32 cellular contexts compared by ENCODE assay signal in the genomic region with DNA sequence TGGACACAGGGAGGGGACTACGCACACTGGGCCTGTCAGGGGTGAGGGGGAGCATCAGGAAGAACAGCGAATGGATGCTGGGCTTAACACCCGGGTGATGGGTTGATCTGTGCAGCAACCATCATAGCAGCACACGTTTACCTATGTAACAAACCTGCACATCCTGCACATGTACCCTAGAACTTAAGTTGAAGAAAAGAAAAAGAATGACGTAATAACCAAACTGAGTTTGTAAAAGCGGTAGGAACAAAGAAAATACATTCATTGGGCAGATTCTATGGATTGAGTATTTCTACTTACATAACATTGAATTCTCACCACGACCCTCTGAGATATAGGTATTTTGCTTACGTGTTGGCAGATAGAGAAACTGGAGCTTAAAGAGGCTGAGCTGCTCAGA.
DNase-seq lines count a peak whose midpoint lies in the region; ATAC-seq, FAIRE-seq and TF ChIP-seq lines count a peak whose summit lies in the region.
"Had no signal": no experiment of that assay in that cellular context is flagged by ENCODE, and none has a peak within 500 bp of the region (broad histone marks: within the 10 kb centered on the region; RNA-seq: fewer than 3 reads in every experiment).

No MANE protein-coding gene starts in this region.

- no peaks in the 10 kb centered on the region for H3F3A ChIP-seq in neural progenitor cell (ENCODE audit: low read depth)

- 13% methylated on average over 8 of the region's 8 CpGs for WGBS in HepG2 (ENCODE audit: low lambda C conversion rate)
- 89% methylated on average over 6 of the region's 8 CpGs for WGBS in right lobe of liver (ENCODE audit: insufficient coverage, low coverage, low lambda C conversion rate, missing lambda C conversion rate)

- H3K9me3 ChIP-seq in HepG2 (ENCODE audit: low read length) (peaks cover 65% of the 10 kb centered on the region), right lobe of liver (no peaks in the 10 kb centered on the region), neural progenitor cell (ENCODE audit: low read depth) (no peaks in the 10 kb centered on the region)
- H3K9me3 ChIP-seq: A549, BE2C, BLaER1, Caco-2 had no signal

- H3K4me1 Mint-ChIP-seq in neural progenitor cell, result no peaks in the 10 kb centered on the region
- H3K4me1 Mint-ChIP-seq: B cell; CD14-positive monocyte; CD4-positive, alpha-beta memory T cell; CD4-positive, CD25-positive, alpha-beta regulatory T cell; CD8-positive, alpha-beta memory T cell had no signal

- H3K4me1 ChIP-seq in HepG2 (ENCODE audit: insufficient read depth, low read length) (no peaks in the 10 kb centered on the region), right lobe of liver (peaks cover 0 to 6% (median 0%) of the 10 kb centered on the region in 4 donors), neural progenitor cell (no peaks in the 10 kb centered on the region)
- H3K4me1 ChIP-seq: A549; BE2C; BLaER1; BLaER1 treated with 17β-estradiol and CSF1 and Interleukin-3, amounts not matched to agents 10 nM and 100 nM; Caco-2 had no signal

- in situ Hi-C loops in HepG2 (cut with HindIII; ENCODE audit: extremely low pct_ligation_motif_present, low pct_unique_long_range_greater_than_20kb), result no loop called here

- no peak overlapping the region for H2AFZ ChIP-seq in HepG2 (ENCODE audit: low read length)
- H2AFZ ChIP-seq in neural progenitor cell (replicated peaks), result no peak overlapping the region

- DNase-seq in HepG2 (ENCODE audit: low spot score) (no peak), right lobe of liver (no peak), neural progenitor cell (ENCODE audit: low spot score) (no peak), pons (ENCODE audit: low spot score) (no peak)
- DNase-seq: 8988T; ACHN; AML-193; BE2C; C1 segment of cervical spinal cord; Caco-2; Calu3; CD4-positive, alpha-beta memory T cell; CD4-positive, alpha-beta T cell; CD4-positive, CD25-positive, alpha-beta regulatory T cell; CD8-positive, alpha-beta memory T cell; CD8-positive, alpha-beta T cell; COR-L47; DMS 273 treated with DMSO at 0.1 percent for 48 hours; DMS153; DMS53; DMS79; DMS79 treated with DMSO at 0.1 percent for 48 hours; DND-41; EL had no signal

- BruUV-seq in HepG2 (replicated peaks; lab: Mats Ljungman, UMichigan), result no TSS peak

- no peak for FAIRE-seq in HepG2 (lab: Jason Lieb, UNC)
- FAIRE-seq: A549, D721Med had no signal

- H3K27ac ChIP-seq in HepG2 (ENCODE audit: extremely low read length, insufficient read depth, low read length) (no peak overlapping the region), right lobe of liver (no peak overlapping the region), neural progenitor cell (no peak overlapping the region)
- H3K27ac ChIP-seq: 22Rv1; A549; BLaER1; BLaER1 treated with 17β-estradiol and CSF1 and Interleukin-3, amounts not matched to agents 10 nM and 100 nM; C4-2B had no signal

- no peak overlapping the region for H3K4me3 Mint-ChIP-seq in neural progenitor cell
- H3K4me3 Mint-ChIP-seq: B cell; CD14-positive monocyte; CD4-positive, alpha-beta memory T cell; CD4-positive, alpha-beta T cell; CD4-positive, CD25-positive, alpha-beta regulatory T cell; CD8-positive, alpha-beta memory T cell; CD8-positive, alpha-beta T cell had no signal

- CTCF ChIA-PET in HepG2 (lab: Yijun Ruan, JAX; ENCODE audit: low intra/inter-chr PET ratio, low total read pairs), result no interaction called here

- H3K27me3 ChIP-seq in HepG2 (ENCODE audit: control insufficient read depth in 1 of 2, insufficient read depth in 2 of 2, low read length in 2 of 2) (no peaks in the 10 kb centered on the region), right lobe of liver (no peaks in the 10 kb centered on the region), neural progenitor cell (no peaks in the 10 kb centered on the region)
- H3K27me3 ChIP-seq: BE2C; BLaER1; BLaER1 treated with 17β-estradiol and CSF1 and Interleukin-3, amounts not matched to agents 10 nM and 100 nM had no signal

- H3K9ac ChIP-seq in HepG2 (ENCODE audit: insufficient read depth, low read depth, low read length) (no peak overlapping the region), neural progenitor cell (no peak overlapping the region)
- H3K9ac ChIP-seq: BLaER1; BLaER1 treated with 17β-estradiol and CSF1 and Interleukin-3, amounts not matched to agents 10 nM and 100 nM had no signal

- no peak for ATAC-seq in HepG2
- no peak for ATAC-seq in right lobe of liver
- ATAC-seq: A549; CD8-positive, alpha-beta T cell had no signal

- H3K4me2 ChIP-seq in HepG2 (ENCODE audit: low read depth, low read length), result no peak overlapping the region
- no peak overlapping the region for H3K4me2 ChIP-seq in neural progenitor cell
- H3K4me2 ChIP-seq: A549; BLaER1; BLaER1 treated with 17β-estradiol and CSF1 and Interleukin-3, amounts not matched to agents 10 nM and 100 nM had no signal

- no peaks in the 10 kb centered on the region for H3K27me3 Mint-ChIP-seq in neural progenitor cell (ENCODE audit: insufficient read depth, low read depth)
- H3K27me3 Mint-ChIP-seq: B cell; CD4-positive, alpha-beta memory T cell; CD4-positive, alpha-beta T cell; CD4-positive, CD25-positive, alpha-beta regulatory T cell; CD8-positive, alpha-beta memory T cell had no signal

- TF ChIP-seq RAD21 in HepG2 (CRISPR knock-in tag; IDR thresholded peaks at IDR 0.05), result no peak

- POLR2A ChIA-PET in HepG2 (lab: Yijun Ruan, JAX), result no interaction called here

- intact Hi-C loops in HepG2 (cut with micrococcal nuclease; ENCODE audit: unreplicated experiment), result no loop called here
- intact Hi-C loops in right lobe of liver (cut with DNase I), result no loop called here

- TF ChIP-seq POLR2A in HepG2 (IDR thresholded peaks at IDR 0.05; ENCODE audit: insufficient read depth in 1 of 2, low read depth in 2 of 2, low read length in 2 of 2) (no peak), right lobe of liver (IDR thresholded peaks at IDR 0.05) (no peak)

- H4K20me1 ChIP-seq in HepG2 (ENCODE audit: insufficient read depth, low read length) (no peaks in the 10 kb centered on the region), neural progenitor cell (ENCODE audit: low read depth) (no peaks in the 10 kb centered on the region)
- H4K20me1 ChIP-seq: BLaER1; BLaER1 treated with 17β-estradiol and CSF1 and Interleukin-3, amounts not matched to agents 10 nM and 100 nM had no signal

- TF ChIP-seq EP300 in HepG2 (IDR thresholded peaks at IDR 0.05; ENCODE audit: low read depth in 2 of 2, low read length in 2 of 2) (no peak), HepG2 (CRISPR knock-in tag; IDR thresholded peaks at IDR 0.05; ENCODE audit: borderline replicate concordance) (no peak)

- H3K36me3 Mint-ChIP-seq in neural progenitor cell, result no peaks in the 10 kb centered on the region
- H3K36me3 Mint-ChIP-seq: CD14-positive monocyte; CD4-positive, alpha-beta memory T cell; CD4-positive, CD25-positive, alpha-beta regulatory T cell; CD8-positive, alpha-beta memory T cell; CD8-positive, alpha-beta T cell had no signal

- no peak overlapping the region for H3K4me3 ChIP-seq in HepG2 (replicated peaks in 1 of 3; ENCODE audit: insufficient read depth in 1 of 3, low read depth in 2 of 3, low read length in 3 of 3)
- no peak overlapping the region for H3K4me3 ChIP-seq in right lobe of liver
- no peak overlapping the region for H3K4me3 ChIP-seq in neural progenitor cell
- H3K4me3 ChIP-seq: A549; BLaER1; BLaER1 treated with 17β-estradiol and CSF1 and Interleukin-3, amounts not matched to agents 10 nM and 100 nM had no signal

- no peak for TF ChIP-seq CTCF in HepG2 (CRISPR knock-in tag; IDR thresholded peaks at IDR 0.05)
- no peak for TF ChIP-seq CTCF in right lobe of liver (IDR thresholded peaks at IDR 0.05)
- TF ChIP-seq CTCF in neural progenitor cell (IDR thresholded peaks at IDR 0.05), result no peak

- H3K36me3 ChIP-seq in HepG2 (replicated peaks in 1 of 2; ENCODE audit: control insufficient read depth in 1 of 2, insufficient read depth in 2 of 2, low read length in 2 of 2) (no peaks in the 10 kb centered on the region), right lobe of liver (no peaks in the 10 kb centered on the region), neural progenitor cell (no peaks in the 10 kb centered on the region)
- H3K36me3 ChIP-seq: BE2C; BLaER1; BLaER1 treated with 17β-estradiol and CSF1 and Interleukin-3, amounts not matched to agents 10 nM and 100 nM had no signal

- H3K9me3 Mint-ChIP-seq in neural progenitor cell, result no peaks in the 10 kb centered on the region

- H3K27ac Mint-ChIP-seq in neural progenitor cell, result peak overlapping the region; percentile 29
- H3K27ac Mint-ChIP-seq: B cell; CD14-positive monocyte; CD4-positive, alpha-beta memory T cell; CD4-positive, alpha-beta T cell; CD4-positive, CD25-positive, alpha-beta regulatory T cell; CD8-positive, alpha-beta memory T cell; CD8-positive, alpha-beta T cell had no signal

- H3K79me2 ChIP-seq in HepG2 (ENCODE audit: insufficient read depth, low read length) (no peaks in the 10 kb centered on the region), neural progenitor cell (ENCODE audit: low read depth) (no peaks in the 10 kb centered on the region)

TF ChIP-seq in HepG2, 621 proteins besides CTCF, POLR2A, EP300 and RAD21:
- TF ChIP-seq KLF6 (CRISPR knock-in tag; IDR thresholded peaks at IDR 0.05) (no peak), CREB1 (IDR thresholded peaks at IDR 0.05) (peak; percentile 67; the same call in 1 of the 2 replicates), CREB1 (CRISPR knock-in tag; IDR thresholded peaks at IDR 0.05) (no peak), ATF7 (IDR thresholded peaks at IDR 0.05) (peak; percentile 94), ATF7 (CRISPR knock-in tag; IDR thresholded peaks at IDR 0.05) (no peak), POGZ (CRISPR knock-in tag; IDR thresholded peaks at IDR 0.05) (no peak), HNRNPLL (IDR thresholded peaks at IDR 0.05; ENCODE audit: low read depth, low read length, poor library complexity, severe bottlenecking) (no peak)
TF ChIP-seq in HepG2: peak in this region for 2.
